In the genomic region with DNA sequence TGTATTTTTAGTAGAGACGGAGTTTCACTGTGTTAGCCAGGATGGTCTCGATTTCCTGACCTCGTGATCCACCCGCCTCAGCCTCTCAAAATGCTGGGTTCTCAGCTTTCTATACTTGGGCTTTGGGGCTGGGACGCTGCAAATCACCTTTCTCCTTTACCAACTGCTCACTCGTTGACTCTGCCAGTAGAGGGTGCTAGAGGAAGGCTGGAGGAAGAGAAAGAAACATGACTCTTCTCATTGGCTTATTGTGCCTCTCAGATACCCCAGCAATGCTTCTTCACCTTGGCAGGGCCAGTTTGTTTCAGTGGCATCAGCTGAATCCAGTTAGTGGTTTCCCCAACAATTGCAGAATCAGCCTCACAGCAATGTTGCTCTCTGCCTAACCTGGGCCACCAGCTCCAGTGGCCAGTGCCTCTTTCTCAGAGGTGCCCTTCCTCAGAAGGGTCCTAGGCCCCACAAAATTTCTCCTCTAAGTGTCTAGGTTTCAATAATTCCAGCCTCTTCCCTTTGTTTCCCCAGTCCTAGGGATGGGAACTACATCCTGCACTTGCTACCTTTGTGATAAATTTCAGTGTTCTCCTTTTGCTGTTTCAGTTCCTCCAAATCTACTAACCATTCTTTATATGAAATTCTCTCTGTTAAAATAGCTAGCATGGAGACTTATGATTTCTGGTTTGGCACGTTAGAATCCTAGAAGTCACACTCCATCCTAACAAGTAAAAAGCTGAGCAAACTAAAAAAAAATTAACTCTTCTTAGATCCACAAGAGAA, we compare ENCODE assay signal across 9 cellular contexts.
DNase-seq lines count a peak whose midpoint lies in the region; ATAC-seq and TF ChIP-seq lines count a peak whose summit lies in the region.
"Had no signal": no experiment of that assay in that cellular context is flagged by ENCODE, and none has a peak within 500 bp of the region (broad histone marks: within the 10 kb centered on the region; RNA-seq: fewer than 3 reads in every experiment).

No MANE protein-coding gene starts in this region.

- H3K27ac Mint-ChIP-seq in activated CD4-positive, alpha-beta T cell treated with anti-CD3 and anti-CD28 coated beads, Interleukin-2, amount 10 ng/mL, durations not matched to agents 7 days and 5 days, result no peak overlapping the region
- H3K27ac Mint-ChIP-seq in endothelial cell (ENCODE audit: unreplicated experiment), result no peak overlapping the region
- H3K27ac Mint-ChIP-seq in osteocyte (ENCODE audit: unreplicated experiment), result no peak overlapping the region

- H3K27ac ChIP-seq in RWPE1, result no peak overlapping the region
- H3K27ac ChIP-seq: thoracic aorta had no signal

- POLR2A ChIA-PET in activated CD4-positive, alpha-beta T cell treated with anti-CD3 and anti-CD28 coated beads, Interleukin-2, amount 10 ng/mL, durations not matched to agents 7 days and 5 days (lab: Charles Lee), result no interaction called here
- POLR2A ChIA-PET in RWPE1 (lab: Yijun Ruan, JAX; ENCODE audit: low non-redundant PET), result no interaction called here

- CTCF ChIA-PET in activated CD4-positive, alpha-beta T cell treated with anti-CD3 and anti-CD28 coated beads, Interleukin-2, amount 10 ng/mL, durations not matched to agents 7 days and 5 days (lab: Charles Lee), result interaction anchor here (0.7 kb wide), 1 partner anchor 148 kb away, joined by 4 read pairs; no protein-coding TSS in a partner anchor
- CTCF ChIA-PET in RWPE1 (lab: Yijun Ruan, JAX), result interaction anchor here (0.6 to 1.5 kb wide), 11 partner anchors 16 to 791 kb away, joined by 3 to 5 read pairs (median 3); a partner anchor contains a TSS

- no peaks in the 10 kb centered on the region for H4K20me1 ChIP-seq in Loucy (ENCODE audit: insufficient read depth, low read length, poor library complexity, severe bottlenecking)

- no peaks in the 10 kb centered on the region for H3K9me2 ChIP-seq in Loucy (replicated peaks; ENCODE audit: low read depth, low read length)

- no peaks in the 10 kb centered on the region for H3K4me1 ChIP-seq in Loucy (ENCODE audit: insufficient read depth, low read length, poor library complexity, severe bottlenecking)

- H3K4me3 Mint-ChIP-seq in activated CD4-positive, alpha-beta T cell treated with anti-CD3 and anti-CD28 coated beads, Interleukin-2, amount 10 ng/mL, durations not matched to agents 7 days and 5 days, result no peak overlapping the region
- H3K4me3 Mint-ChIP-seq in endothelial cell (ENCODE audit: unreplicated experiment), result no peak overlapping the region
- no peak overlapping the region for H3K4me3 Mint-ChIP-seq in osteocyte (ENCODE audit: unreplicated experiment)

- H3K9ac ChIP-seq in Loucy (ENCODE audit: low read depth, low read length, poor library complexity, severe bottlenecking), result no peak overlapping the region

- TF ChIP-seq CTCF in Loucy (conservative IDR thresholded peaks at IDR 0.05; ENCODE audit: low read length) (peak; percentile 75), RWPE1 (conservative IDR thresholded peaks at IDR 0.05; ENCODE audit: low read depth) (peak; percentile 52), endothelial cell (IDR thresholded peaks at IDR 0.05; ENCODE audit: unreplicated experiment) (peak; percentile 52), osteocyte (IDR thresholded peaks at IDR 0.05) (peak; percentile 65)

- no peaks in the 10 kb centered on the region for H3K27me3 ChIP-seq in Loucy (ENCODE audit: insufficient read depth, low read length, poor library complexity, severe bottlenecking)

- peaks cover 4% of the 10 kb centered on the region for H3K27me3 Mint-ChIP-seq in activated CD4-positive, alpha-beta T cell treated with anti-CD3 and anti-CD28 coated beads, Interleukin-2, amount 10 ng/mL, durations not matched to agents 7 days and 5 days
- no peaks in the 10 kb centered on the region for H3K27me3 Mint-ChIP-seq in endothelial cell (ENCODE audit: unreplicated experiment)
- peaks cover 43% of the 10 kb centered on the region for H3K27me3 Mint-ChIP-seq in osteocyte (ENCODE audit: unreplicated experiment)

- no peaks in the 10 kb centered on the region for H3K36me3 ChIP-seq in Loucy (ENCODE audit: insufficient read depth, low read length)
- H3K36me3 ChIP-seq: thoracic aorta had no signal

- peak; percentile 77 for ATAC-seq in GM21529 (IDR thresholded peaks at IDR 0.05; ENCODE audit: unreplicated experiment)

- no peaks in the 10 kb centered on the region for H3K9me3 ChIP-seq in Loucy (ENCODE audit: insufficient read depth, low read depth, low read length)
- H3K9me3 ChIP-seq: thoracic aorta had no signal

- no peaks in the 10 kb centered on the region for H3K9me3 Mint-ChIP-seq in activated CD4-positive, alpha-beta T cell treated with anti-CD3 and anti-CD28 coated beads, Interleukin-2, amount 10 ng/mL, durations not matched to agents 7 days and 5 days
- H3K9me3 Mint-ChIP-seq in endothelial cell (ENCODE audit: unreplicated experiment) (no peaks in the 10 kb centered on the region), osteocyte (ENCODE audit: unreplicated experiment) (peaks cover 8% of the 10 kb centered on the region)

- H3K36me3 Mint-ChIP-seq in activated CD4-positive, alpha-beta T cell treated with anti-CD3 and anti-CD28 coated beads, Interleukin-2, amount 10 ng/mL, durations not matched to agents 7 days and 5 days (ENCODE audit: low read depth), result no peaks in the 10 kb centered on the region
- no peaks in the 10 kb centered on the region for H3K36me3 Mint-ChIP-seq in endothelial cell (ENCODE audit: low read depth, unreplicated experiment)
- H3K36me3 Mint-ChIP-seq in osteocyte (ENCODE audit: unreplicated experiment), result no peaks in the 10 kb centered on the region

- H3K79me2 ChIP-seq in Loucy (ENCODE audit: insufficient read depth, low read length), result no peaks in the 10 kb centered on the region

- H3K4me3 ChIP-seq in Loucy (ENCODE audit: low read length, poor library complexity, severe bottlenecking), result no peak overlapping the region
- H3K4me3 ChIP-seq: thoracic aorta had no signal

- H3F3A ChIP-seq in Loucy (ENCODE audit: low read depth), result no peaks in the 10 kb centered on the region

- DNase-seq in activated CD4-positive, alpha-beta T cell treated with anti-CD3 and anti-CD28 coated beads, Interleukin-2, amount 10 ng/mL, durations not matched to agents 7 days and 5 days, result peak; percentile 56
- no peak for DNase-seq in activated CD4-positive, alpha-beta T cell treated with anti-CD3 and anti-CD28 coated beads, Interleukin-2, amount 50 U/mL, for 1 hour
- DNase-seq in RWPE1 (ENCODE audit: low spot score) (peak; percentile 63), endothelial cell (ENCODE audit: low spot score) (peak; percentile 64), osteocyte (ENCODE audit: extremely low spot score, unreplicated experiment) (no peak)
- DNase-seq in activated CD8-positive, alpha-beta memory T cell treated with anti-CD3 and anti-CD28 coated beads for 24 hours, result no peak

- H3K4me1 Mint-ChIP-seq in activated CD4-positive, alpha-beta T cell treated with anti-CD3 and anti-CD28 coated beads, Interleukin-2, amount 10 ng/mL, durations not matched to agents 7 days and 5 days, result no peaks in the 10 kb centered on the region
- H3K4me1 Mint-ChIP-seq in endothelial cell (ENCODE audit: unreplicated experiment) (peaks cover 3% of the 10 kb centered on the region), osteocyte (ENCODE audit: unreplicated experiment) (no peaks in the 10 kb centered on the region)

- no peak overlapping the region for H3K4me2 ChIP-seq in Loucy (ENCODE audit: low read depth, low read length, poor library complexity, severe bottlenecking)

- no peak overlapping the region for H2AFZ ChIP-seq in Loucy (ENCODE audit: low read length)

Comparison
In these comparisons a context has a peak if more than half of its experiments do, and no peak if none do; other contexts are left out.
1. DNase-seq: peak in activated CD4-positive, alpha-beta T cell treated with anti-CD3 and anti-CD28 coated beads, Interleukin-2, amount 10 ng/mL, durations not matched to agents 7 days and 5 days (single experiment), RWPE1 (single experiment) and endothelial cell (single experiment); none in activated CD4-positive, alpha-beta T cell treated with anti-CD3 and anti-CD28 coated beads, Interleukin-2, amount 50 U/mL, for 1 hour (single experiment), osteocyte (single experiment) and activated CD8-positive, alpha-beta memory T cell treated with anti-CD3 and anti-CD28 coated beads for 24 hours (single experiment).
2. Peak in every context shown above with its lines, with median percentiles within 50 percentile points of each other: CTCF ChIP-seq.